8 cellular contexts compared by ENCODE assay signal in genomic region chr1:212791261-212791675, GRCh38. TPM values are rescaled to one million over a fixed set of nuclear protein-coding genes. Genes with fewer than 3 reads are reported as not detected.
DNase-seq lines count a peak whose midpoint lies in the region; ATAC-seq and TF ChIP-seq lines count a peak whose summit lies in the region.

No MANE protein-coding gene starts in this region.

- no peak for DNase-seq in CD8-positive, alpha-beta T cell
- DNase-seq in NOMO-1 treated with DMSO at 0.1 percent for 48 hours (lab: John Stamatoyannopoulos, UW; ENCODE audit: unreplicated experiment) (peak; percentile 47), lower lobe of right lung (no peak), type B pancreatic cell (ENCODE audit: extremely low spot score, unreplicated experiment) (no peak), GM13976 (ENCODE audit: low spot score) (no peak)
- no peak for DNase-seq in central memory CD8-positive, alpha-beta T cell (ENCODE audit: low spot score in 2 of 2)

- no peaks in the 10 kb centered on the region for H3K36me3 ChIP-seq in CD8-positive, alpha-beta T cell (ENCODE audit: insufficient read depth, low read length)
- peaks cover 13% of the 10 kb centered on the region for H3K36me3 ChIP-seq in lower lobe of right lung

- peaks cover 37% of the 10 kb centered on the region for H3K4me1 Mint-ChIP-seq in CD8-positive, alpha-beta T cell (ENCODE audit: low read depth)
- peaks cover 24% of the 10 kb centered on the region for H3K4me1 Mint-ChIP-seq in central memory CD8-positive, alpha-beta T cell
- H3K4me1 Mint-ChIP-seq in type B pancreatic cell (ENCODE audit: unreplicated experiment) = peaks cover 8% of the 10 kb centered on the region

- no peak for TF ChIP-seq CTCF in CD8-positive, alpha-beta T cell (IDR thresholded peaks at IDR 0.05)
- TF ChIP-seq CTCF in lower lobe of right lung (IDR thresholded peaks at IDR 0.05) (no peak), type B pancreatic cell (conservative IDR thresholded peaks at IDR 0.05) (no peak), GM13976 (IDR thresholded peaks at IDR 0.05; ENCODE audit: borderline replicate concordance, control extremely low read depth, extremely low read depth, insufficient read depth, missing control alignments) (no peak)

- peak overlapping the region; percentile 79 for H3K27ac ChIP-seq in CD8-positive, alpha-beta T cell (ENCODE audit: low read depth, low read length)
- H3K27ac ChIP-seq in lower lobe of right lung = peak overlapping the region; percentile 93

- in situ Hi-C loops in GM13976 (cut with MboI; ENCODE audit: low sequenced_read_pairs, unreplicated experiment) = no loop called here

- H3K4me1 ChIP-seq in CD8-positive, alpha-beta T cell (ENCODE audit: insufficient read depth, low read length) = peaks cover 22% of the 10 kb centered on the region
- H3K4me1 ChIP-seq in lower lobe of right lung = peaks cover 30% of the 10 kb centered on the region

- peak overlapping the region; percentile 97 for H3K4me3 Mint-ChIP-seq in CD8-positive, alpha-beta T cell
- H3K4me3 Mint-ChIP-seq in central memory CD8-positive, alpha-beta T cell = peak overlapping the region; percentile 94
- peak overlapping the region; percentile 97 for H3K4me3 Mint-ChIP-seq in type B pancreatic cell

- peaks cover 28% of the 10 kb centered on the region for H3K36me3 Mint-ChIP-seq in CD8-positive, alpha-beta T cell
- peaks cover 18% of the 10 kb centered on the region for H3K36me3 Mint-ChIP-seq in central memory CD8-positive, alpha-beta T cell (ENCODE audit: insufficient read depth)
- peaks cover 3% of the 10 kb centered on the region for H3K36me3 Mint-ChIP-seq in type B pancreatic cell

- H3K4me3 ChIP-seq in CD8-positive, alpha-beta T cell (ENCODE audit: low read depth, low read length) = peak overlapping the region; percentile 93
- peak overlapping the region; percentile 81 for H3K4me3 ChIP-seq in lower lobe of right lung

- POLR2A ChIA-PET in CD8-positive, alpha-beta T cell (lab: Charles Lee) = interaction anchor here (0.6 to 1.6 kb wide), 8 partner anchors 22 to 505 kb away, joined by 3 to 8 read pairs (median 4); partner anchors contain the start of genes FLVCR1, PPP2R5A and RPS6KC1

- CTCF ChIA-PET in CD8-positive, alpha-beta T cell (lab: Charles Lee) = interaction anchor here (0.7 to 1.4 kb wide), 5 partner anchors 20 to 156 kb away, joined by 3 to 5 read pairs (median 4); no protein-coding TSS in a partner anchor

- H3K9me3 Mint-ChIP-seq in CD8-positive, alpha-beta T cell = no peaks in the 10 kb centered on the region
- H3K9me3 Mint-ChIP-seq in central memory CD8-positive, alpha-beta T cell = no peaks in the 10 kb centered on the region
- no peaks in the 10 kb centered on the region for H3K9me3 Mint-ChIP-seq in type B pancreatic cell

- no peaks in the 10 kb centered on the region for H3K27me3 Mint-ChIP-seq in CD8-positive, alpha-beta T cell (ENCODE audit: low read depth)
- no peaks in the 10 kb centered on the region for H3K27me3 Mint-ChIP-seq in central memory CD8-positive, alpha-beta T cell
- no peaks in the 10 kb centered on the region for H3K27me3 Mint-ChIP-seq in type B pancreatic cell

- intact Hi-C loops in CD8-positive, alpha-beta T cell (cut with DNase I, micrococcal nuclease) = loop anchor here (1.0 to 10.0 kb wide), 10 partner anchors 67 to 1811 kb away; partner anchors contain the start of genes FLVCR1 (in 2 of the 2), PACC1 (in 2 of the 2), PPP2R5A (in 2 of the 2) and RPS6KC1 (in 2 of the 2)
- intact Hi-C loops in lower lobe of right lung (cut with DNase I) = no loop called here

- peak overlapping the region; percentile 96 for H3K27ac Mint-ChIP-seq in CD8-positive, alpha-beta T cell
- peak overlapping the region; percentile 98 for H3K27ac Mint-ChIP-seq in central memory CD8-positive, alpha-beta T cell (ENCODE audit: low read depth)
- H3K27ac Mint-ChIP-seq in type B pancreatic cell = peak overlapping the region; percentile 98

- H3K9me3 ChIP-seq in CD8-positive, alpha-beta T cell (ENCODE audit: low read length) = no peaks in the 10 kb centered on the region
- no peaks in the 10 kb centered on the region for H3K9me3 ChIP-seq in lower lobe of right lung

- peak; percentile 67 for ATAC-seq in CD8-positive, alpha-beta T cell
- ATAC-seq in GM18909 (IDR thresholded peaks at IDR 0.05; ENCODE audit: poor library complexity, unreplicated experiment) (peak; percentile 38), HG03108 (IDR thresholded peaks at IDR 0.05; ENCODE audit: unreplicated experiment) (peak; percentile 24), lower lobe of right lung (peak; percentile 72 to 77)
- ATAC-seq in central memory CD8-positive, alpha-beta T cell (replicated peaks; ENCODE audit: extremely low read depth, poor library complexity, severe bottlenecking) = peak; percentile 57

- H3K27me3 ChIP-seq in CD8-positive, alpha-beta T cell (ENCODE audit: insufficient read depth, low read length) = no peaks in the 10 kb centered on the region
- H3K27me3 ChIP-seq in lower lobe of right lung (ENCODE audit: low read depth) = no peaks in the 10 kb centered on the region

RNA-seq across cellular contexts. Expression of gene NSL1, which starts 0.3 kb away (rescaled TPM):
- total RNA-seq in CD8-positive, alpha-beta T cell = 10 to 100 TPM; 13.0 to 19.0 TPM
- total RNA-seq in lower lobe of right lung = 30.8 TPM
- 25.4 and 42.1 TPM in 2 replicates for total RNA-seq in type B pancreatic cell (ENCODE audit: low replicate concordance)

RNA-seq across cellular contexts. Expression of gene TATDN3, which starts 0.4 kb away (rescaled TPM):
- 10 to 100 TPM; 10.7 to 11.6 TPM for total RNA-seq in CD8-positive, alpha-beta T cell
- total RNA-seq in lower lobe of right lung (12.3 TPM), type B pancreatic cell (ENCODE audit: low replicate concordance) (12.5 and 13.8 TPM in 2 replicates)

RNA-seq across cellular contexts. Expression of gene SPATA45, which starts 56.2 kb away (rescaled TPM):
- not detected for total RNA-seq in CD8-positive, alpha-beta T cell
- total RNA-seq in lower lobe of right lung = not detected
- total RNA-seq in type B pancreatic cell (ENCODE audit: low replicate concordance) = not detected in 2 replicates

Comparison
In these comparisons a context has a peak if more than half of its experiments do, and no peak if none do; other contexts are left out.
1. ATAC-seq: peak in every context shown above with its lines; median percentile 74 in lower lobe of right lung; 67 in CD8-positive, alpha-beta T cell; 57 in central memory CD8-positive, alpha-beta T cell; 38 in GM18909; 24 in HG03108.